In the genomic region with DNA sequence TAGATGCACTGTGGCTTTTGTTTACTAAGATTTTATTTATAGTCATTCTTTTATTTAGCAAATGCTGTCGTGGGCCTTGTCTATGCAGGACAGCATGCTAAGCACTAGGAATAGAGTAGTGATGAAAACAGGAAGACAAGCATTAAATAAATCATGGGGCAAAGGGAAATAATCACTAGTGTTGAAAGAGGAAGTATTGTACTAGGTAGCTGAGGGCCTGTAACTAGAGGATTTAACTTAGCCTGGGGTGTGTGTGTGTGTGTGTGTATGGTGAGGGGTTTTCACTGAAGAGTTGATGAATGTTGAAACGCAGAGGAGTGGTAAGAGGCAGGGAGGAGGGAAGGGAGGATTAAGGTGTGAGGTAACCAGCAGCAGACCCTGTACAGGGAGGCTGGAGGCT, we compare ENCODE assay signal across 22 cellular contexts.
A peak's percentile ranks its signal among the peaks of the same experiment; 100 is the strongest.
DNase-seq lines count a peak whose midpoint lies in the region; ATAC-seq and TF ChIP-seq lines count a peak whose summit lies in the region.
"Had no signal": no experiment of that assay in that cellular context is flagged by ENCODE, and none has a peak within 500 bp of the region (broad histone marks: within the 10 kb centered on the region; RNA-seq: fewer than 3 reads in every experiment).

No MANE protein-coding gene starts in this region.

- peak overlapping the region; percentile 65 for H3K9ac ChIP-seq in trophoblast cell (ENCODE audit: low read length)

- H2BK5ac ChIP-seq in trophoblast cell (ENCODE audit: low read depth, low read length, poor library complexity), result no peak overlapping the region

- no peaks in the 10 kb centered on the region for H3K4me1 ChIP-seq in trophoblast cell (ENCODE audit: control insufficient read depth in 1 of 2, insufficient read depth in 2 of 2, low read length in 2 of 2)

- H3K4me1 Mint-ChIP-seq in activated B cell treated with CpG ODN at 0.5 μM for 24 hours (peaks cover 13% of the 10 kb centered on the region), HFFc6 (ENCODE audit: low read depth) (no peaks in the 10 kb centered on the region)

- H3K27ac ChIP-seq in trophoblast cell (ENCODE audit: low read depth, low read length), result no peak overlapping the region

- H3K9me3 Mint-ChIP-seq in activated B cell treated with CpG ODN at 0.5 μM for 24 hours (peaks cover 3% of the 10 kb centered on the region), HFFc6 (peaks cover 28% of the 10 kb centered on the region)

- no peak overlapping the region for H3K4ac ChIP-seq in trophoblast cell (ENCODE audit: low read depth, low read length)

- H2AK5ac ChIP-seq in trophoblast cell (ENCODE audit: low read length), result no peak overlapping the region

- H2AFZ ChIP-seq in trophoblast cell (ENCODE audit: insufficient read depth, low read length, poor library complexity), result no peak overlapping the region

- no peaks in the 10 kb centered on the region for H3K79me1 ChIP-seq in trophoblast cell (ENCODE audit: low read length)

- H3K14ac ChIP-seq in trophoblast cell (ENCODE audit: low read length), result no peak overlapping the region

- POLR2A ChIA-PET in activated B cell treated with CpG ODN at 0.5 μM for 24 hours (lab: Charles Lee), result no interaction called here

- no peaks in the 10 kb centered on the region for H3K9me3 ChIP-seq in trophoblast cell (ENCODE audit: insufficient read depth, low read depth, low read length)

- WGBS in trophoblast cell (ENCODE audit: extremely low coverage, insufficient coverage, insufficient read length), result no CpG with 5 or more reads among the region's 2 CpGs

- H3K4me3 ChIP-seq in trophoblast cell (ENCODE audit: low read depth, low read length), result no peak overlapping the region
- H3K4me3 ChIP-seq: lung had no signal

- H3K23ac ChIP-seq in trophoblast cell (ENCODE audit: low read length), result no peak overlapping the region

- H3K27me3 Mint-ChIP-seq in activated B cell treated with CpG ODN at 0.5 μM for 24 hours (no peaks in the 10 kb centered on the region), HFFc6 (ENCODE audit: insufficient read depth) (0 out of 2 replicates have a peak, but pooled peaks cover 1% of the 10 kb centered on the region)

- H3K4me2 ChIP-seq in trophoblast cell (ENCODE audit: low read length), result no peak overlapping the region

- peak; percentile 11 to 62 for DNase-seq in NCI-H2081 (lab: John Stamatoyannopoulos, UW)
- no peak for DNase-seq in NCI-H2081 treated with DMSO at 0.1 percent for 48 hours (lab: John Stamatoyannopoulos, UW)
- peak; percentile 95 to 99 for DNase-seq in NOMO-1 (lab: John Stamatoyannopoulos, UW; ENCODE audit: unreplicated experiment in 2 of 2)
- no peak for DNase-seq in activated B cell treated with CpG ODN at 0.5 μM for 24 hours
- no peak for DNase-seq in trophoblast cell
- DNase-seq in GDM1 (lab: John Stamatoyannopoulos, UW), result no peak
- DNase-seq in stimulated activated CD4-positive, alpha-beta T cell treated with anti-CD3 and anti-CD28 coated beads, Interleukin-15, amount 100 ng/mL, for 24 hours, result no peak
- no peak for DNase-seq in HFFc6
- DNase-seq: 8988T; activated CD4-positive, alpha-beta T cell treated with anti-CD3 and anti-CD28 coated beads, Interleukin-2, amount 50 U/mL, for 4 hours; activated CD4-positive, CD25-positive, alpha-beta regulatory T cell; activated CD8-positive, alpha-beta memory T cell treated with anti-CD3 and anti-CD28 coated beads, Interleukin-2, amount 50 U/mL, for 4 hours; activated naive CD4-positive, alpha-beta T cell treated with anti-CD3 and anti-CD28 coated beads, Interleukin-2, amount 50 U/mL, for 16 hours; AML-193; anterior cingulate cortex; H7; NCI-H1436; NCI-H524; NK-92 treated with Interleukin-12 subunit alpha and Interleukin-12 subunit beta, amount 100 ng/mL, for 24 hours; substantia nigra; SW 1271 had no signal

- H3K27ac Mint-ChIP-seq in activated B cell treated with CpG ODN at 0.5 μM for 24 hours (peak overlapping the region; percentile 65), HFFc6 (no peak overlapping the region)

- H4K91ac ChIP-seq in trophoblast cell (ENCODE audit: low read depth, low read length), result no peak overlapping the region

- no peak overlapping the region for H3K4me3 Mint-ChIP-seq in activated B cell treated with CpG ODN at 0.5 μM for 24 hours
- H3K4me3 Mint-ChIP-seq in HFFc6, result no peak overlapping the region

- CTCF ChIA-PET in activated B cell treated with CpG ODN at 0.5 μM for 24 hours (lab: Charles Lee), result no interaction called here

- no peak overlapping the region for H4K8ac ChIP-seq in trophoblast cell (ENCODE audit: low read depth, low read length)

- no peak for TF ChIP-seq CTCF in activated B cell treated with CpG ODN at 0.5 μM for 24 hours (IDR thresholded peaks at IDR 0.05)
- TF ChIP-seq CTCF in HFFc6 (IDR thresholded peaks at IDR 0.05), result no peak

- H3K36me3 Mint-ChIP-seq in activated B cell treated with CpG ODN at 0.5 μM for 24 hours (ENCODE audit: low read depth) (no peaks in the 10 kb centered on the region), HFFc6 (ENCODE audit: low read depth) (no peaks in the 10 kb centered on the region)

- H2BK120ac ChIP-seq in trophoblast cell (ENCODE audit: insufficient read depth, low read length, poor library complexity), result no peak overlapping the region

- H4K12ac ChIP-seq in trophoblast cell (ENCODE audit: low read depth, low read length), result no peak overlapping the region

- no peaks in the 10 kb centered on the region for H3K79me2 ChIP-seq in trophoblast cell (ENCODE audit: control insufficient read depth, insufficient read depth, low read length, poor library complexity)

- peaks cover 3 to 4% of the 10 kb centered on the region in 2 experiments for H3K36me3 ChIP-seq in trophoblast cell (ENCODE audit: control insufficient read depth in 1 of 2, insufficient read depth in 2 of 2, low read length in 2 of 2)

- H3K18ac ChIP-seq in trophoblast cell (ENCODE audit: low read length), result no peak overlapping the region

- intact Hi-C loops in activated B cell treated with CpG ODN at 0.5 μM for 24 hours (cut with micrococcal nuclease), result loop anchor here (1.0 kb wide), 1 partner anchor 150 kb away; no protein-coding TSS in a partner anchor

- no peaks in the 10 kb centered on the region for H3K27me3 ChIP-seq in trophoblast cell (ENCODE audit: insufficient read depth, low read length)

- peak; percentile 47 for ATAC-seq in activated B cell treated with CpG ODN at 0.5 μM for 24 hours (ENCODE audit: low read depth)

- no peak overlapping the region for H2BK12ac ChIP-seq in trophoblast cell (ENCODE audit: low read length)

Comparison
In these comparisons a context has a peak if more than half of its experiments do, and no peak if none do; other contexts are left out.
1. DNase-seq: peak in NCI-H2081 (2 of 2) and NOMO-1 (2 of 2); none in NCI-H2081 treated with DMSO at 0.1 percent for 48 hours (single experiment), activated B cell treated with CpG ODN at 0.5 μM for 24 hours (single experiment), trophoblast cell (0 of 2), GDM1 (single experiment), stimulated activated CD4-positive, alpha-beta T cell treated with anti-CD3 and anti-CD28 coated beads, Interleukin-15, amount 100 ng/mL, for 24 hours (single experiment) and HFFc6 (single experiment).